8 cellular contexts compared by ENCODE assay signal in the genomic region with DNA sequence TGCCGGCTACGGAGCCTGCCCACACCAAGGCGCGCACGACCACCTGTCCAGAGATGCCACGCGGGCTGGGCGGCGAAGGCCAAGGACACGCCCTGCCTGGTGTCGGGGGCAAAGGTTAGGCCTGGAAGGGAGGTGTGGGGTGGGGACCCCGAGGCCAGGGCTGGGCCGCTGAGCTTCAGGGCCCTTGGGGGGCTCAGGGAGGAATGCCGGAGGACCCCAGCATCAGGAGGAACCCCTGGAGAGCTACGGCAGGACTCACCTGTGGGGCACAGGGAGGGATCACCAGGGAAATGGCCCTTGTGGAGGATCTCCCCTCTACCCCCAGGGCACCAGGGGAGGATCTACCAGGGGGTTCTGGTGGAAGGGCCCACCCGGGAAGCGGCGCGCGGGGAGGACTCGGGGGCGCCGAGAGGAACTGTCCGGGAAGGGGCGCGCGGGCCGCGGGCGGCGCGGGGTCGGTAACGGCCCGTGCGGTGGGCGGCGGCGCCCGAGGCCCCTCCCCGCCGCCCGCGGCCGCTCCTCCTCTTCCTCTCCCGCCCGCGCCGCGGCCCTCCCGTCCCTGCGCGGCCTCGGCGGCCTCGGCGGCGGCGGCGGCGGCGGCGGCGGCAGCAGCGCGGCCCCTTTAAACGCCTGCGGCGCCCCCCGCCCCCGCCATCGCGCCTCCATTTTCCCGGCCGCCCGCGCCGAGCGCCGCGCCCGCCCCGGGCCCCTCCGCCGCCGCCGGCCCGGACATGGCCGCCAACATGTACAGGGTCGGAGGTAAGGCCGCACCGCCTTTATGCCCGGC. TPM values are rescaled to one million over a fixed set of nuclear protein-coding genes. Genes with fewer than 3 reads are reported as not detected.
DNase-seq lines count a peak whose midpoint lies in the region; ATAC-seq and TF ChIP-seq lines count a peak whose summit lies in the region.

Gene MTA1 (plus strand): TSS at position 523 of the 787 bp plus-strand sequence. CDS start 209 bp downstream, at position 732.

- H3K9me3 ChIP-seq in DND-41 (ENCODE audit: insufficient read depth, low read length, severe bottlenecking) (no peaks in the 10 kb centered on the region), OCI-LY1 (ENCODE audit: low read length) (no peaks in the 10 kb centered on the region), gastroesophageal sphincter (no peaks in the 10 kb centered on the region), aorta (ENCODE audit: control insufficient read depth, low read length) (no peaks in the 10 kb centered on the region)

- H3K27ac ChIP-seq in DND-41 (ENCODE audit: low read length) (peak within 1 kb of the TSS; percentile 96), OCI-LY1 (ENCODE audit: low read depth, low read length, poor library complexity, severe bottlenecking) (peak within 1 kb of the TSS; percentile 60), gastroesophageal sphincter (peak within 1 kb of the TSS; percentile 37 to 87 (median 81)), aorta (ENCODE audit: low read depth in 1 of 2, low read length in 2 of 2) (peak within 1 kb of the TSS; percentile 15 to 38)

- ATAC-seq in DND-41 (ENCODE audit: insufficient read depth, low read depth) (peak; percentile 51), gastroesophageal sphincter (peak; percentile 65), aorta (ENCODE audit: low FRiP score) (peak; percentile 48), GM21526 (IDR thresholded peaks at IDR 0.05; ENCODE audit: low FRiP score, unreplicated experiment) (no peak)

- H3K79me2 ChIP-seq in DND-41 (ENCODE audit: insufficient read depth, low read length) (peaks cover 57% of the 10 kb centered on the region), OCI-LY1 (ENCODE audit: insufficient read depth, low read length) (peaks cover 40% of the 10 kb centered on the region)

- DNase-seq in DND-41 (peak; percentile 59), H7 (peak; percentile 96), occipital lobe (lab: John Stamatoyannopoulos, UW) (no peak), aorta (no peak)
- DNase-seq in activated effector memory CD4-positive, alpha-beta T cell treated with anti-CD3 and anti-CD28 coated beads, Interleukin-2, amount 50 U/mL, for 16 hours, result peak; percentile 83

- peak within 1 kb of the TSS; percentile 94 for H2AFZ ChIP-seq in DND-41 (ENCODE audit: low read depth, low read length)
- H2AFZ ChIP-seq in OCI-LY1 (ENCODE audit: low read length), result 0 out of 2 replicates have a peak within 1 kb of the TSS, but pooled peaks have one; percentile 24

- H3K4me3 ChIP-seq in DND-41 (ENCODE audit: low read depth in 1 of 2, low read length in 2 of 2) (peak within 1 kb of the TSS; percentile 99 to 100), H7 (ENCODE audit: insufficient read depth, low read depth, low read length) (peak within 1 kb of the TSS; percentile 85), OCI-LY1 (ENCODE audit: low read depth, low read length, poor library complexity, severe bottlenecking) (peak within 1 kb of the TSS; percentile 79), gastroesophageal sphincter (peak within 1 kb of the TSS; percentile 76 to 90), aorta (ENCODE audit: low read length in 2 of 2) (peak within 1 kb of the TSS; percentile 77 to 93)

- no peak for TF ChIP-seq EP300 in gastroesophageal sphincter (IDR thresholded peaks at IDR 0.05)

- H3K9ac ChIP-seq in DND-41 (ENCODE audit: low read depth, low read length) (peak within 1 kb of the TSS; percentile 98), OCI-LY1 (ENCODE audit: low read length) (peak within 1 kb of the TSS; percentile 80)

- no CpG with 5 or more reads among the region's 93 CpGs for WGBS in gastroesophageal sphincter (ENCODE audit: low coverage in 1 of 2), 2 donors
- WGBS in aorta, 2 donors, result 3 to 6% methylated on average over 20 to 93 of the region's 93 CpGs

- H3F3A ChIP-seq in OCI-LY1 (ENCODE audit: insufficient read depth, low read length), result no peaks in the 10 kb centered on the region

- intact Hi-C loops in aorta (cut with DNase I), result no loop called here

- TF ChIP-seq CTCF in DND-41 (IDR thresholded peaks at IDR 0.05; ENCODE audit: borderline replicate concordance, extremely low read depth, low read length, poor library complexity, severe bottlenecking) (no peak), OCI-LY1 (IDR thresholded peaks at IDR 0.05; ENCODE audit: low read length) (no peak), gastroesophageal sphincter (IDR thresholded peaks at IDR 0.05) (no peak)

- no peaks in the 10 kb centered on the region for H3K9me2 ChIP-seq in OCI-LY1 (ENCODE audit: low read depth, low read length)

- H3K27me3 ChIP-seq in DND-41 (ENCODE audit: insufficient read depth, low read length, poor library complexity) (no peaks in the 10 kb centered on the region), H7 (ENCODE audit: control insufficient read depth, insufficient read depth, low read length) (no peaks in the 10 kb centered on the region; the same call in none of the 2 replicates), OCI-LY1 (ENCODE audit: insufficient read depth, low read length) (peaks cover 8% of the 10 kb centered on the region; the same call in 1 of the 2 replicates), gastroesophageal sphincter (no peaks in the 10 kb centered on the region), aorta (ENCODE audit: control insufficient read depth in 1 of 2, insufficient read depth in 2 of 2, low read length in 1 of 2) (no peaks in the 10 kb centered on the region)

- H3K36me3 ChIP-seq in DND-41 (ENCODE audit: insufficient read depth, low read length), result peaks cover 37% of the 10 kb centered on the region
- no peaks in the 10 kb centered on the region; the same call in 1 of the 2 replicates for H3K36me3 ChIP-seq in H7 (replicated peaks; ENCODE audit: control insufficient read depth, insufficient read depth, low read length)
- H3K36me3 ChIP-seq in OCI-LY1 (ENCODE audit: insufficient read depth, low read length), result peaks cover 14% of the 10 kb centered on the region; the same call in 1 of the 2 replicates
- no peaks in the 10 kb centered on the region for H3K36me3 ChIP-seq in gastroesophageal sphincter
- H3K36me3 ChIP-seq in aorta (ENCODE audit: control insufficient read depth in 1 of 2, insufficient read depth in 2 of 2, low read length in 1 of 2), result no peaks in the 10 kb centered on the region

- TF ChIP-seq POLR2A in gastroesophageal sphincter (IDR thresholded peaks at IDR 0.05), result no peak

- H3K4me1 ChIP-seq in DND-41 (ENCODE audit: insufficient read depth, low read length), result peaks cover 58% of the 10 kb centered on the region
- peaks cover 40% of the 10 kb centered on the region for H3K4me1 ChIP-seq in OCI-LY1 (ENCODE audit: insufficient read depth, low read length, severe bottlenecking)
- peaks cover 0 to 56% (median 33%) of the 10 kb centered on the region in 3 donors for H3K4me1 ChIP-seq in gastroesophageal sphincter
- no peaks in the 10 kb centered on the region for H3K4me1 ChIP-seq in aorta (ENCODE audit: control insufficient read depth in 1 of 2, insufficient read depth in 2 of 2, low read length in 2 of 2)

- H3K4me2 ChIP-seq in DND-41 (ENCODE audit: insufficient read depth, low read length) (peak within 1 kb of the TSS; percentile 96), OCI-LY1 (ENCODE audit: low read length) (peak within 1 kb of the TSS; percentile 78)

- peaks cover 38% of the 10 kb centered on the region for H4K20me1 ChIP-seq in DND-41 (ENCODE audit: insufficient read depth, low read length)
- no peaks in the 10 kb centered on the region for H4K20me1 ChIP-seq in OCI-LY1 (ENCODE audit: insufficient read depth, low read length)

RNA-seq across cellular contexts. Expression of gene MTA1, which starts in this region (rescaled TPM):
- 120 and 160 TPM in 2 replicates for total RNA-seq in H7 (2014; rRNA removed; shearing (Covaris generic))
- total RNA-seq in gastroesophageal sphincter (10 to 100 TPM; 48.0 to 83.5 (median 58.7) TPM), occipital lobe (37.0 TPM), aorta (100 to 1,000 TPM in 1 of 2 donors, 10 to 100 TPM in 1; 71.5 to 111 TPM)
- 10 to 100 TPM; 16.9 to 85.4 TPM for polyA plus RNA-seq in aorta

Comparison
In these comparisons a context has a peak if more than half of its experiments do, and no peak if none do; other contexts are left out.
1. DNase-seq: peak in DND-41 (single experiment), H7 (single experiment) and activated effector memory CD4-positive, alpha-beta T cell treated with anti-CD3 and anti-CD28 coated beads, Interleukin-2, amount 50 U/mL, for 16 hours (single experiment); none in occipital lobe (single experiment) and aorta (0 of 2).
2. H3K27ac ChIP-seq: peak in every context shown above with its lines; median percentile 96 in DND-41; 81 in gastroesophageal sphincter; 60 in OCI-LY1; 26 in aorta.
3. Peak in every context shown above with its lines, with median percentiles within 50 percentile points of each other: H3K4me3 ChIP-seq.